Comparison of ENCODE assay signal across 8 cellular contexts in the genomic region with DNA sequence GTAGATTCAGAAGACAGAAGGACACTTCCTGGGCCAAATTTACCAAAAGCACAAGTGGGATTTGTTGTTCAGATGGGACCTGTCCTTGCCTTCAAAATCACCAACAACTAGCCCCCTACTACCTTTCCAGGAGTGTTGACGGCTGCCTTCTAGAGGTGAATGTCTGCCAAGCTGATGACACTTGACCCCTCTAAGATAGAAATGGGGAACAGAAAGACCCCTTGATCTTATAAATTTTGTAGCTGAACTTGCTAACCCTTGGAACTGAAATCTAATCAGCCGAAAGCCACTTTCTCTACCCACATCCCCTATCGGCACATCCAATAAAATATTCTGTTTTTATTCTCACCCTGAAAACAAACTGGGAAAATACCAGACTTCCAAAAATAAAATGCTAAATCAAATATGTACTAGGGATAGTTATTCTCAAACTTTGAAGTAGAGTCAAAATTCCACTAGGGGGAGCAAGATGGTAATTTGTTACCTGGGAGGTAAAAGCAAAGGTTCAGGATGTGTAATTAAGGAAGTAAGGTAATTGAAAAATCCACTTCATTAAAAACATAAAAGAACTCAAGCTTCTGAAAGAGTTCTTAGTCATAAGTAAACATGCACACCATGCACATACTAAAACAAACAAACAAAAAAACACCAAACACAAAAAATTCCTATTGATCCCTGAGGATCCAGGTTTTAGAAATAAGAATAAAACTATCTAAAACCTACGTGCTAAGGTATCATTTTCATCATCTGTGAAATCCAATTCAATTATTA.
DNase-seq lines count a peak whose midpoint lies in the region; ATAC-seq and TF ChIP-seq lines count a peak whose summit lies in the region.

No MANE protein-coding gene starts in this region.

- H3K4me3 ChIP-seq in WERI-Rb-1 (ENCODE audit: low read depth, low read length): no peak overlapping the region

- no peaks in the 10 kb centered on the region for H3K4me1 ChIP-seq in foreskin keratinocyte

- no peaks in the 10 kb centered on the region for H3K36me3 ChIP-seq in WERI-Rb-1

- no peak overlapping the region for H3K27ac ChIP-seq in WERI-Rb-1
- no peak overlapping the region for H3K27ac ChIP-seq in foreskin keratinocyte

- ATAC-seq in GM21576 (IDR thresholded peaks at IDR 0.05; ENCODE audit: unreplicated experiment): peak; percentile 44
- ATAC-seq in foreskin keratinocyte: peak; percentile 57

- peak; percentile 19 to 76 (median 40) for DNase-seq in NCI-H1417 (lab: John Stamatoyannopoulos, UW)
- no peak for DNase-seq in NCI-H1417 treated with DMSO at 0.1 percent for 48 hours (lab: John Stamatoyannopoulos, UW)
- peak; percentile 56 for DNase-seq in NCI-H1105 treated with DMSO at 0.1 percent for 48 hours (lab: John Stamatoyannopoulos, UW)
- no peak for DNase-seq in WERI-Rb-1
- DNase-seq in foreskin keratinocyte: no peak
- DNase-seq in putamen (ENCODE audit: low spot score): peak; percentile 34
- no peak for DNase-seq in NCI-H446 treated with DMSO at 0.1 percent for 48 hours (lab: John Stamatoyannopoulos, UW)

- no peaks in the 10 kb centered on the region for H3K9me3 ChIP-seq in WERI-Rb-1 (ENCODE audit: severe bottlenecking)

- H3K27me3 ChIP-seq in WERI-Rb-1 (ENCODE audit: insufficient read depth, low read depth, severe bottlenecking) (no peaks in the 10 kb centered on the region), foreskin keratinocyte (peaks cover 15% of the 10 kb centered on the region)

- 0 out of 2 replicates have a peak, but pooled peaks have one; percentile 10 for TF ChIP-seq CTCF in WERI-Rb-1 (IDR thresholded peaks at IDR 0.05; ENCODE audit: low read depth, low read length)
- peak; percentile 74 for TF ChIP-seq CTCF in foreskin keratinocyte (conservative IDR thresholded peaks at IDR 0.05)

Comparison
In these comparisons a context has a peak if more than half of its experiments do, and no peak if none do; other contexts are left out.
1. DNase-seq: peak in NCI-H1417 (3 of 3), NCI-H1105 treated with DMSO at 0.1 percent for 48 hours (single experiment) and putamen (single experiment); none in NCI-H1417 treated with DMSO at 0.1 percent for 48 hours (single experiment), WERI-Rb-1 (single experiment), foreskin keratinocyte (0 of 2) and NCI-H446 treated with DMSO at 0.1 percent for 48 hours (single experiment).